Comparison of ENCODE assay signal across 8 cellular contexts in the genomic region with DNA sequence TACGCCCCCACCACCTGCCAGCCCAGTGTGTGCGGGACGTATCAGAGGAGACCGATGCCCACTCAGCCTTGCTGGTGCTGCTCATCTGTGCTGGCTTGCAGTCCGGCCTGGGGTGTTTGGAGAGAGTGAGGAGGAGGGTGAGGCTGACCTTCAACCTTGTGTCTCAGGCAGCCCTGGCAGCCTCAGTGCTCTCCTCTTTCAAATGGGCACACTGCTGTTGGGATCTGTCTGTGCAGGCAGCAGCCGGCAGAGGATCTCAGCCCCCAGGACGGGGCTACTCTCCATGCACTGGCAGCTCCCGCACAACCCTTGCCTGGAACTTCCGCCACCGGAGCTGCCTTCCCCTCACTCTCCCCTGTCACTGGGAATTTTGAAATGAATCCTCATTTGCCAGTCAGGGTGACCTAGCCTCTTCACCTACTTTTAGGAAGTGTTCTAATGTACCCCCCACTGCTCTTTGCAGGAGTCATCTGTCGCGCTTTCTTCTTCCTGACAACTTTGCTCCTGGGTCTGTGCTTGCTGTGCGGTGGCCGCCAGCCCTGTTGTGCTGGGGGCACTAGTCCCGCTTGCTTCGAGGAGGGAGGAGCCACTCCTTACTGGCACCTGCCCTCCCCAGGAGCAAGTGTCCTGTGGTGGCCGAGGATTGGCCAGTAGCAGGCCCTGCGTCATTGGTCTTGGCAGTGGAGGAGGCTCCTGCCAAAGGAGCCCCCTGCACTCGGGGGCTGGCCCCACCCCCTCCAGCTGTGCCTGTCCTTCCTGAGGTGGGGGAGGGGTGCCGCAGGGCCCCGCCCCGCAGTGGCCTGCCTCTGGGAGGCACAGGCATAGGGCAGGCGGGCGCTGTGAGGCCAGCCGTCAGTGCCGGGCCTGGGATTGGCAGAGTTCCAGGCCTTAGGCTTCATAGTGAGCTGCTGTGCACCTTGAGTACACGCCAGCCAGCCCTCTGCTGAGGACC. TPM values are rescaled to one million over a fixed set of nuclear protein-coding genes. Genes with fewer than 3 reads are reported as not detected.
DNase-seq lines count a peak whose midpoint lies in the region; TF ChIP-seq lines count a peak whose summit lies in the region.

No MANE protein-coding gene starts in this region.

- DNase-seq in stimulated activated naive CD4-positive, alpha-beta T cell (lab: John Stamatoyannopoulos, UW) = peak in 4 of 6 experiments; percentile 9 to 50 (median 39)
- DNase-seq in stimulated activated naive CD4-positive, alpha-beta T cell treated with Interleukin-2 at 50 U/mL for 16 hours (lab: John Stamatoyannopoulos, UW) = no peak
- no peak for DNase-seq in activated T-helper 1 cell treated with anti-CD3 and anti-CD28 coated beads, Interleukin-12 subunit alpha, Interleukin-12 subunit beta, Interleukin-2, Interleukin-4 antibody, amounts not matched to agents 30 ng/mL and 10 ng/mL and 1 ng/mL, durations not matched to agents 14 hours and 24 hours and 36 hours (ENCODE audit: low spot score)
- DNase-seq in globus pallidus (ENCODE audit: low spot score) (peak; percentile 28), osteocyte (ENCODE audit: extremely low spot score, unreplicated experiment) (no peak), GDM1 (lab: John Stamatoyannopoulos, UW) (no peak)
- no peak for DNase-seq in stimulated activated CD4-positive, alpha-beta T cell treated with anti-CD3 and anti-CD28 coated beads, Interleukin-4, amount 100 ng/mL, for 24 hours
- DNase-seq in activated CD8-positive, alpha-beta memory T cell treated with anti-CD3 and anti-CD28 coated beads, Interleukin-2, amount 50 U/mL, for 4 hours = no peak

- H3K36me3 Mint-ChIP-seq in activated T-helper 1 cell treated with anti-CD3 and anti-CD28 coated beads, Interleukin-12 subunit alpha, Interleukin-12 subunit beta, Interleukin-2, Interleukin-4 antibody, amounts not matched to agents 30 ng/mL and 10 ng/mL and 1 ng/mL, durations not matched to agents 14 hours and 24 hours and 36 hours (ENCODE audit: low read depth) = peaks cover 35% of the 10 kb centered on the region
- H3K36me3 Mint-ChIP-seq in osteocyte (ENCODE audit: unreplicated experiment) = peaks cover 17% of the 10 kb centered on the region

- intact Hi-C loops in activated T-helper 1 cell treated with anti-CD3 and anti-CD28 coated beads, Interleukin-12 subunit alpha, Interleukin-12 subunit beta, Interleukin-2, Interleukin-4 antibody, amounts not matched to agents 30 ng/mL and 10 ng/mL and 1 ng/mL, durations not matched to agents 14 hours and 24 hours and 36 hours (cut with micrococcal nuclease) = no loop called here

- H3K27me3 Mint-ChIP-seq in activated T-helper 1 cell treated with anti-CD3 and anti-CD28 coated beads, Interleukin-12 subunit alpha, Interleukin-12 subunit beta, Interleukin-2, Interleukin-4 antibody, amounts not matched to agents 30 ng/mL and 10 ng/mL and 1 ng/mL, durations not matched to agents 14 hours and 24 hours and 36 hours (ENCODE audit: insufficient read depth) = no peaks in the 10 kb centered on the region
- no peaks in the 10 kb centered on the region for H3K27me3 Mint-ChIP-seq in osteocyte (ENCODE audit: unreplicated experiment)

- H3K4me1 Mint-ChIP-seq in activated T-helper 1 cell treated with anti-CD3 and anti-CD28 coated beads, Interleukin-12 subunit alpha, Interleukin-12 subunit beta, Interleukin-2, Interleukin-4 antibody, amounts not matched to agents 30 ng/mL and 10 ng/mL and 1 ng/mL, durations not matched to agents 14 hours and 24 hours and 36 hours (ENCODE audit: low read depth) = peaks cover 64% of the 10 kb centered on the region
- peaks cover 75% of the 10 kb centered on the region for H3K4me1 Mint-ChIP-seq in osteocyte (ENCODE audit: unreplicated experiment)

- TF ChIP-seq CTCF in osteocyte (IDR thresholded peaks at IDR 0.05) = no peak

- H3K4me3 Mint-ChIP-seq in activated T-helper 1 cell treated with anti-CD3 and anti-CD28 coated beads, Interleukin-12 subunit alpha, Interleukin-12 subunit beta, Interleukin-2, Interleukin-4 antibody, amounts not matched to agents 30 ng/mL and 10 ng/mL and 1 ng/mL, durations not matched to agents 14 hours and 24 hours and 36 hours = peak overlapping the region; percentile 82
- H3K4me3 Mint-ChIP-seq in osteocyte (ENCODE audit: unreplicated experiment) = no peak overlapping the region

- H3K27ac Mint-ChIP-seq in activated T-helper 1 cell treated with anti-CD3 and anti-CD28 coated beads, Interleukin-12 subunit alpha, Interleukin-12 subunit beta, Interleukin-2, Interleukin-4 antibody, amounts not matched to agents 30 ng/mL and 10 ng/mL and 1 ng/mL, durations not matched to agents 14 hours and 24 hours and 36 hours = peak overlapping the region; percentile 97
- peak overlapping the region; percentile 91 for H3K27ac Mint-ChIP-seq in osteocyte (ENCODE audit: unreplicated experiment)

- H3K9me3 Mint-ChIP-seq in activated T-helper 1 cell treated with anti-CD3 and anti-CD28 coated beads, Interleukin-12 subunit alpha, Interleukin-12 subunit beta, Interleukin-2, Interleukin-4 antibody, amounts not matched to agents 30 ng/mL and 10 ng/mL and 1 ng/mL, durations not matched to agents 14 hours and 24 hours and 36 hours = peaks cover 11% of the 10 kb centered on the region
- no peaks in the 10 kb centered on the region for H3K9me3 Mint-ChIP-seq in osteocyte (ENCODE audit: unreplicated experiment)

RNA-seq across cellular contexts. Expression of gene TSSK6, which starts 53.4 kb away (rescaled TPM):
- total RNA-seq in activated T-helper 1 cell treated with anti-CD3 and anti-CD28 coated beads, Interleukin-12 subunit alpha, Interleukin-12 subunit beta, Interleukin-2, Interleukin-4 antibody, amounts not matched to agents 30 ng/mL and 10 ng/mL and 1 ng/mL, durations not matched to agents 14 hours and 24 hours and 36 hours = 3.0 and 4.1 TPM in 2 replicates
- total RNA-seq in osteocyte = 1.7 and 2.0 TPM in 2 replicates

RNA-seq across cellular contexts. Expression of gene NDUFA13, which starts 54.1 kb away (rescaled TPM):
- 408 and 410 TPM in 2 replicates for total RNA-seq in activated T-helper 1 cell treated with anti-CD3 and anti-CD28 coated beads, Interleukin-12 subunit alpha, Interleukin-12 subunit beta, Interleukin-2, Interleukin-4 antibody, amounts not matched to agents 30 ng/mL and 10 ng/mL and 1 ng/mL, durations not matched to agents 14 hours and 24 hours and 36 hours
- 372 and 376 TPM in 2 replicates for total RNA-seq in osteocyte

RNA-seq across cellular contexts. Expression of gene GATAD2A, which starts 56.5 kb away (rescaled TPM):
- 139 and 142 TPM in 2 replicates for total RNA-seq in activated T-helper 1 cell treated with anti-CD3 and anti-CD28 coated beads, Interleukin-12 subunit alpha, Interleukin-12 subunit beta, Interleukin-2, Interleukin-4 antibody, amounts not matched to agents 30 ng/mL and 10 ng/mL and 1 ng/mL, durations not matched to agents 14 hours and 24 hours and 36 hours
- total RNA-seq in osteocyte = 75.6 and 81.3 TPM in 2 replicates

Comparison
In these comparisons a context has a peak if more than half of its experiments do, and no peak if none do; other contexts are left out.
1. DNase-seq: peak in stimulated activated naive CD4-positive, alpha-beta T cell (4 of 6) and globus pallidus (single experiment); none in stimulated activated naive CD4-positive, alpha-beta T cell treated with Interleukin-2 at 50 U/mL for 16 hours (single experiment), activated T-helper 1 cell treated with anti-CD3 and anti-CD28 coated beads, Interleukin-12 subunit alpha, Interleukin-12 subunit beta, Interleukin-2, Interleukin-4 antibody, amounts not matched to agents 30 ng/mL and 10 ng/mL and 1 ng/mL, durations not matched to agents 14 hours and 24 hours and 36 hours (single experiment), osteocyte (single experiment), stimulated activated CD4-positive, alpha-beta T cell treated with anti-CD3 and anti-CD28 coated beads, Interleukin-4, amount 100 ng/mL, for 24 hours (single experiment), activated CD8-positive, alpha-beta memory T cell treated with anti-CD3 and anti-CD28 coated beads, Interleukin-2, amount 50 U/mL, for 4 hours (single experiment) and GDM1 (single experiment).